In the genomic region with DNA sequence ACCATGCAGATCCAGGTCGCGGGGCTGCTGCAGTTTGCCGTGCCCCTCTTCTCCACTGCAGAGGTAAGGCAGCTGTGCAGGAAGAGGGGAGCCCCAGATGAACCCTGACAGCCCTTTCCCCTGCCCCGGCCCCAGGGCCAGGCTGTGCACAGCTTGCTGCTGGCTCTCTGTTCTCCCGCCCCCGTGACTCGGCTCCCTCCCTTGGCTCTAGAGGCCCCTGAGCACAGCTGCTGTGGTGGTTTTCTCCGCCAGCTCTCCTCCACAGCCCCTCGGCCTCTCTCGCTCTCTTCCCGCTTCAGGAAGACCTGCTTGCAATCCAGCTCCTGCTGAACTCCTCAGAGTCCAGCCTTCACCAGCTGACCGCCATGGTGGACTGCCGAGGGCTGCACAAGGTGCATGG, we compare ENCODE assay signal across 1 cellular context.
TF ChIP-seq lines count a peak whose summit lies in the region.

No MANE protein-coding gene starts in this region.

TF ChIP-seq in neural cell, 6 proteins besides CTCF, POLR2A, EP300 and RAD21 (continued from another document):
- TF ChIP-seq, protein P1, sequence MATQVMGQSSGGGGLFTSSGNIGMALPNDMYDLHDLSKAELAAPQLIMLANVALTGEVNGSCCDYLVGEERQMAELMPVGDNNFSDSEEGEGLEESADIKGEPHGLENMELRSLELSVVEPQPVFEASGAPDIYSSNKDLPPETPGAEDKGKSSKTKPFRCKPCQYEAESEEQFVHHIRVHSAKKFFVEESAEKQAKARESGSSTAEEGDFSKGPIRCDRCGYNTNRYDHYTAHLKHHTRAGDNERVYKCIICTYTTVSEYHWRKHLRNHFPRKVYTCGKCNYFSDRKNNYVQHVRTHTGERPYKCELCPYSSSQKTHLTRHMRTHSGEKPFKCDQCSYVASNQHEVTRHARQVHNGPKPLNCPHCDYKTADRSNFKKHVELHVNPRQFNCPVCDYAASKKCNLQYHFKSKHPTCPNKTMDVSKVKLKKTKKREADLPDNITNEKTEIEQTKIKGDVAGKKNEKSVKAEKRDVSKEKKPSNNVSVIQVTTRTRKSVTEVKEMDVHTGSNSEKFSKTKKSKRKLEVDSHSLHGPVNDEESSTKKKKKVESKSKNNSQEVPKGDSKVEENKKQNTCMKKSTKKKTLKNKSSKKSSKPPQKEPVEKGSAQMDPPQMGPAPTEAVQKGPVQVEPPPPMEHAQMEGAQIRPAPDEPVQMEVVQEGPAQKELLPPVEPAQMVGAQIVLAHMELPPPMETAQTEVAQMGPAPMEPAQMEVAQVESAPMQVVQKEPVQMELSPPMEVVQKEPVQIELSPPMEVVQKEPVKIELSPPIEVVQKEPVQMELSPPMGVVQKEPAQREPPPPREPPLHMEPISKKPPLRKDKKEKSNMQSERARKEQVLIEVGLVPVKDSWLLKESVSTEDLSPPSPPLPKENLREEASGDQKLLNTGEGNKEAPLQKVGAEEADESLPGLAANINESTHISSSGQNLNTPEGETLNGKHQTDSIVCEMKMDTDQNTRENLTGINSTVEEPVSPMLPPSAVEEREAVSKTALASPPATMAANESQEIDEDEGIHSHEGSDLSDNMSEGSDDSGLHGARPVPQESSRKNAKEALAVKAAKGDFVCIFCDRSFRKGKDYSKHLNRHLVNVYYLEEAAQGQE (IDR thresholded peaks at IDR 0.05; ENCODE audit: borderline replicate concordance): no peak
- TF ChIP-seq POLR2AphosphoS5 (IDR thresholded peaks at IDR 0.05) (no peak), EZH2 (IDR thresholded peaks at IDR 0.05; ENCODE audit: borderline replicate concordance, insufficient read depth, low read length, poor library complexity, severe bottlenecking) (no peak)
